17 cellular contexts compared by ENCODE assay signal in the genomic region with DNA sequence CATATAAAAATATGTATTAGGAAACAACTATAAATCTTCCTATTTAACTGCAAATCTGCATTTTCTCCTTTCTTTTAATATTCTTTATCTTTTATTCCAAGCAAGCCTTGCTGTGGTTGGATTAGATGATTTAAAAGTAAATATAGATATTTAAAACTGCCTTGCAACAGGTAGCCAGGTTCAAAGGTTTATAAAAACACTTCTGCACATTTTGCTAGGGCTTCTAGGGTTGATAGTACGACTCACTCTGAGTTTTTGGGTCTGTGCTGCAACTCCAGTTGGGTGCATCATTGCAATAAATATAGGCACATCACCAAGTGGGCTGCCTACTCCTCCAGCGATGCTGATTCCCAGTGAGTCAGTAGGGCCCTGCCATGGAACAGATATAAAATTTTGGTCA.
DNase-seq lines count a peak whose midpoint lies in the region; ATAC-seq and TF ChIP-seq lines count a peak whose summit lies in the region.
"Had no signal": no experiment of that assay in that cellular context is flagged by ENCODE, and none has a peak within 500 bp of the region (broad histone marks: within the 10 kb centered on the region; RNA-seq: fewer than 3 reads in every experiment).

No MANE protein-coding gene starts in this region.

- H3K4me1 ChIP-seq in adipocyte (ENCODE audit: control insufficient read depth, insufficient read depth, low read length), result peaks cover 41% of the 10 kb centered on the region
- peaks cover 0 to 25% (median 10%) of the 10 kb centered on the region in 4 donors for H3K4me1 ChIP-seq in right lobe of liver
- H3K4me1 ChIP-seq in tibial artery, result peaks cover 0 to 43% (median 20%) of the 10 kb centered on the region in 4 donors
- H3K4me1 ChIP-seq: BLaER1 treated with 17β-estradiol and CSF1 and Interleukin-3, amounts not matched to agents 10 nM and 100 nM had no signal

- ATAC-seq in right lobe of liver, result peak; percentile 39 to 76 (median 66)
- ATAC-seq in GM18519 (IDR thresholded peaks at IDR 0.05; ENCODE audit: low FRiP score, unreplicated experiment), result no peak
- ATAC-seq: CD8-positive, alpha-beta T cell; GM12878; HCT116 had no signal

- H3K27ac ChIP-seq in right lobe of liver, result peak overlapping the region in 2 of 3 donors; percentile 42 to 51
- peak overlapping the region; percentile 13 to 53 for H3K27ac ChIP-seq in tibial artery
- H3K27ac ChIP-seq: BLaER1 treated with 17β-estradiol and CSF1 and Interleukin-3, amounts not matched to agents 10 nM and 100 nM had no signal

- TF ChIP-seq CTCF in right lobe of liver (IDR thresholded peaks at IDR 0.05) (no peak), tibial artery (IDR thresholded peaks at IDR 0.05) (no peak)

- WGBS in right lobe of liver (ENCODE audit: insufficient coverage, low coverage, low lambda C conversion rate, missing lambda C conversion rate), result 47% methylated on average over 2 of the region's 2 CpGs

- DNase-seq in MG63 (peak; percentile 76), adipocyte (ENCODE audit: low read depth) (no peak), right lobe of liver (no peak), tibial artery (no peak), pons (ENCODE audit: low spot score) (no peak)
- no peak for DNase-seq in stimulated activated naive CD4-positive, alpha-beta T cell (lab: John Stamatoyannopoulos, UW)
- DNase-seq: Calu3; CD8-positive, alpha-beta T cell; DND-41; EL; GOT3; H7; HFFc6 had no signal

- intact Hi-C loops in right lobe of liver (cut with DNase I) (no loop called here), tibial artery (cut with DNase I; ENCODE audit: low total_unique reads) (no loop called here)

- H3K9me3 ChIP-seq in MG63 (no peaks in the 10 kb centered on the region), adipocyte (ENCODE audit: control insufficient read depth, low read length) (no peaks in the 10 kb centered on the region), right lobe of liver (no peaks in the 10 kb centered on the region), tibial artery (no peaks in the 10 kb centered on the region)
- H3K9me3 ChIP-seq: BLaER1 treated with 17β-estradiol and CSF1 and Interleukin-3, amounts not matched to agents 10 nM and 100 nM had no signal

- no peak overlapping the region for H3K9ac ChIP-seq in adipocyte (ENCODE audit: low read length)
- H3K9ac ChIP-seq: BLaER1 treated with 17β-estradiol and CSF1 and Interleukin-3, amounts not matched to agents 10 nM and 100 nM had no signal

- no peak for TF ChIP-seq POLR2A in right lobe of liver (IDR thresholded peaks at IDR 0.05)

- H3K4me3 ChIP-seq in MG63 (no peak overlapping the region), adipocyte (ENCODE audit: low read length) (peak overlapping the region; percentile 8), right lobe of liver (no peak overlapping the region), tibial artery (no peak overlapping the region)
- H3K4me3 ChIP-seq: BLaER1 treated with 17β-estradiol and CSF1 and Interleukin-3, amounts not matched to agents 10 nM and 100 nM; GM12878 had no signal

- H3K36me3 ChIP-seq in MG63, result peaks cover 5% of the 10 kb centered on the region; the same call in 1 of the 2 replicates
- H3K36me3 ChIP-seq in adipocyte (ENCODE audit: control insufficient read depth, insufficient read depth, low read length, severe bottlenecking), result peaks cover 30% of the 10 kb centered on the region
- H3K36me3 ChIP-seq in right lobe of liver, result peaks cover 0 to 28% (median 11%) of the 10 kb centered on the region in 4 donors
- H3K36me3 ChIP-seq in tibial artery, result peaks cover 33 to 44% (median 34%) of the 10 kb centered on the region in 3 donors
- H3K36me3 ChIP-seq: BLaER1 treated with 17β-estradiol and CSF1 and Interleukin-3, amounts not matched to agents 10 nM and 100 nM had no signal

- H3K27me3 ChIP-seq in MG63 (no peaks in the 10 kb centered on the region), adipocyte (replicated peaks; ENCODE audit: control insufficient read depth, insufficient read depth, low read length) (no peaks in the 10 kb centered on the region), right lobe of liver (no peaks in the 10 kb centered on the region), tibial artery (no peaks in the 10 kb centered on the region)
- H3K27me3 ChIP-seq: BLaER1 treated with 17β-estradiol and CSF1 and Interleukin-3, amounts not matched to agents 10 nM and 100 nM had no signal
